Comparison of ENCODE assay signal across 19 cellular contexts in the genomic region with DNA sequence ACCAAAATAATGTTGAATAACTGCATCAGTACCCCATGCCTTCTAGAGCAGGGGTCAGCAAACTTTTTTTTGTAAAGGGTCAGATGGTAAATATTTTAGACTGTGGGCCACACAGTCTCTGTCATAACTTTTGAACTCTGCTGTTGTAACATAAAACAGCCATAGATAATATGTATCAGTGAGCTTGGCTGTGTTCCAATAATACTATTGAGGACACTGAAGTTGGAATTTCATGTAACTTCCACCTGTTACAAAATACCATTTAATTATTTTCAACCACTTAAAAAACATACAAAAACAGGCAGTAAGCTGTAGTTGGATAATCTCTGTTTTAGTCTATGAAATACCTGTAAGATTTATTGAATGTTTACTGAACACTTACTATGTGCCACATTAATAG.
"Had no signal": no experiment of that assay in that cellular context is flagged by ENCODE, and none has a peak within 500 bp of the region (broad histone marks: within the 10 kb centered on the region; RNA-seq: fewer than 3 reads in every experiment).

No MANE protein-coding gene starts in this region.

- H3K27ac Mint-ChIP-seq: activated B cell treated with CpG ODN at 0.5 μM for 24 hours; activated naive CD4-positive, alpha-beta T cell treated with anti-CD3 and anti-CD28 coated beads, Interleukin-2, amount 50 U/mL, for 24 hours; dendritic cell treated with granulocyte-macrophage colony-stimulating factor and Interleukin-4, amounts not matched to agents 40 ng/mL and 50 ng/mL, for 4 days; T-cell had no signal

- H3K9me3 ChIP-seq: adrenal gland, breast epithelium, sigmoid colon, transverse colon had no signal

- H3K27me3 Mint-ChIP-seq: activated B cell treated with CpG ODN at 0.5 μM for 24 hours; activated CD4-positive, alpha-beta T cell treated with anti-CD3 and anti-CD28 coated beads, Interleukin-2, amount 10 ng/mL, durations not matched to agents 24 days and 14 days; activated naive CD4-positive, alpha-beta T cell treated with anti-CD3 and anti-CD28 coated beads, Interleukin-2, amount 50 U/mL, for 24 hours; dendritic cell treated with granulocyte-macrophage colony-stimulating factor and Interleukin-4, amounts not matched to agents 40 ng/mL and 50 ng/mL, for 4 days; naive thymus-derived CD8-positive, alpha-beta T cell; T-cell had no signal

- H3K27me3 ChIP-seq: adrenal gland, breast epithelium, sigmoid colon, transverse colon had no signal

- H3K4me3 Mint-ChIP-seq: activated B cell treated with CpG ODN at 0.5 μM for 24 hours; activated CD4-positive, alpha-beta T cell treated with anti-CD3 and anti-CD28 coated beads, Interleukin-2, amount 10 ng/mL, durations not matched to agents 24 days and 14 days; activated naive CD4-positive, alpha-beta T cell treated with anti-CD3 and anti-CD28 coated beads, Interleukin-2, amount 50 U/mL, for 24 hours; activated T-cell treated with anti-CD3 and anti-CD28 coated beads, Interleukin-2, amount 50 U/mL, for 72 hours; dendritic cell treated with granulocyte-macrophage colony-stimulating factor and Interleukin-4, amounts not matched to agents 40 ng/mL and 50 ng/mL, for 4 days; naive thymus-derived CD8-positive, alpha-beta T cell; T-cell had no signal

- H3K9me3 Mint-ChIP-seq: activated B cell treated with CpG ODN at 0.5 μM for 24 hours; activated CD4-positive, alpha-beta T cell treated with anti-CD3 and anti-CD28 coated beads, Interleukin-2, amount 10 ng/mL, durations not matched to agents 24 days and 14 days; activated naive CD4-positive, alpha-beta T cell treated with anti-CD3 and anti-CD28 coated beads, Interleukin-2, amount 50 U/mL, for 24 hours; activated T-cell treated with anti-CD3 and anti-CD28 coated beads, Interleukin-2, amount 50 U/mL, for 72 hours; dendritic cell treated with granulocyte-macrophage colony-stimulating factor and Interleukin-4, amounts not matched to agents 40 ng/mL and 50 ng/mL, for 4 days; naive thymus-derived CD8-positive, alpha-beta T cell; T-cell had no signal

- DNase-seq: activated B cell treated with CpG ODN at 0.5 μM for 24 hours; activated CD4-positive, alpha-beta T cell treated with anti-CD3 and anti-CD28 coated beads, Interleukin-2, amount 10 ng/mL, durations not matched to agents 24 days and 14 days; activated CD8-positive, alpha-beta memory T cell treated with anti-CD3 and anti-CD28 coated beads, Interleukin-2, amount 50 U/mL, for 4 hours; activated gamma-delta T cell; activated T-cell treated with anti-CD3 and anti-CD28 coated beads, Interleukin-2, amount 50 U/mL, for 72 hours; adrenal gland; effector memory CD4-positive, alpha-beta T cell; hippocampal formation; left cardiac atrium; mesendoderm; naive thymus-derived CD8-positive, alpha-beta T cell; sigmoid colon; stimulated activated CD8-positive, alpha-beta memory T cell treated with anti-CD3 and anti-CD28 coated beads, Interleukin-4, amount 100 ng/mL, for 48 hours; stimulated activated naive CD8-positive, alpha-beta T cell treated with anti-CD3 and anti-CD28 coated beads, Interleukin-15, Interleukin-2, amounts not matched to agents 100 U/mL and 50 U/mL, for 24 hours; T-cell; transverse colon had no signal

- H3K27ac ChIP-seq: adrenal gland, breast epithelium, sigmoid colon, transverse colon had no signal

- ATAC-seq: activated T-cell treated with anti-CD3 and anti-CD28 coated beads, Interleukin-2, amount 50 U/mL, for 72 hours; left cardiac atrium; naive thymus-derived CD8-positive, alpha-beta T cell; stimulated activated naive CD8-positive, alpha-beta T cell treated with anti-CD3 and anti-CD28 coated beads, Interleukin-15, Interleukin-2, amounts not matched to agents 100 U/mL and 50 U/mL, for 24 hours; T-cell had no signal

- H3K4me3 ChIP-seq: adrenal gland, breast epithelium, sigmoid colon, transverse colon had no signal

- H3K4me1 ChIP-seq: breast epithelium had no signal
